1 cellular context compared by ENCODE assay signal in the genomic region with DNA sequence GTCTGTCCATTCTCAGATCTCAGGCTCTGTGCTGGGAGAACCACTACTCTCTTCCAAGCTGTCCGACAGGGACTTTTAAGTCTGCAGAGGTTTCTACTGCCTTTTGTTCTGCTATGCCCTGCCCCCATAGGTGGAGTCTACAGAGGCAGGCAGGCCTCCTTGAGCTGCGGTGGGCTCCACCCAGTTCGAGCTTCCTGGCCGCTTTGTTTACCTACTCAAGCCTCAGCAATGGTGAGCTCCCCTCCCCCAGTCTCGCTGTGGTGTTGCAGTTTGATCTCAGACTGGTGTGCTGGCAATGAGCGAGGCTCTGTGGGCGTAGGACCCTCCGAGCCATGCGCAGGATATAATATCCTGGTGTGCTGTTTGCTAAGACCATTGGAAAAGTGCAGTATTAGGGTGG.
A peak's percentile ranks its signal among the peaks of the same experiment; 100 is the strongest.
TF ChIP-seq lines count a peak whose summit lies in the region.
"Not testable (repeated sequence)": the region's sequence is repeated elsewhere in the genome, so short reads cannot be mapped to it uniquely, and the experiment has no call there.

No MANE protein-coding gene starts in this region.

TF ChIP-seq in HepG2, 621 proteins besides CTCF, POLR2A, EP300 and RAD21:
- not testable (repeated sequence) for TF ChIP-seq FOXA1 (IDR thresholded peaks at IDR 0.05)
- TF ChIP-seq FOXA1 (CRISPR knock-in tag; IDR thresholded peaks at IDR 0.05) = 0 out of 2 replicates have a peak, but pooled peaks have one; percentile 15
- TF ChIP-seq, protein P1, sequence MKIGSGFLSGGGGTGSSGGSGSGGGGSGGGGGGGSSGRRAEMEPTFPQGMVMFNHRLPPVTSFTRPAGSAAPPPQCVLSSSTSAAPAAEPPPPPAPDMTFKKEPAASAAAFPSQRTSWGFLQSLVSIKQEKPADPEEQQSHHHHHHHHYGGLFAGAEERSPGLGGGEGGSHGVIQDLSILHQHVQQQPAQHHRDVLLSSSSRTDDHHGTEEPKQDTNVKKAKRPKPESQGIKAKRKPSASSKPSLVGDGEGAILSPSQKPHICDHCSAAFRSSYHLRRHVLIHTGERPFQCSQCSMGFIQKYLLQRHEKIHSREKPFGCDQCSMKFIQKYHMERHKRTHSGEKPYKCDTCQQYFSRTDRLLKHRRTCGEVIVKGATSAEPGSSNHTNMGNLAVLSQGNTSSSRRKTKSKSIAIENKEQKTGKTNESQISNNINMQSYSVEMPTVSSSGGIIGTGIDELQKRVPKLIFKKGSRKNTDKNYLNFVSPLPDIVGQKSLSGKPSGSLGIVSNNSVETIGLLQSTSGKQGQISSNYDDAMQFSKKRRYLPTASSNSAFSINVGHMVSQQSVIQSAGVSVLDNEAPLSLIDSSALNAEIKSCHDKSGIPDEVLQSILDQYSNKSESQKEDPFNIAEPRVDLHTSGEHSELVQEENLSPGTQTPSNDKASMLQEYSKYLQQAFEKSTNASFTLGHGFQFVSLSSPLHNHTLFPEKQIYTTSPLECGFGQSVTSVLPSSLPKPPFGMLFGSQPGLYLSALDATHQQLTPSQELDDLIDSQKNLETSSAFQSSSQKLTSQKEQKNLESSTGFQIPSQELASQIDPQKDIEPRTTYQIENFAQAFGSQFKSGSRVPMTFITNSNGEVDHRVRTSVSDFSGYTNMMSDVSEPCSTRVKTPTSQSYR (CRISPR knock-in tag; IDR thresholded peaks at IDR 0.05; ENCODE audit: borderline replicate concordance) = peak; percentile 44; the same call in 1 of the 2 replicates
